ENCODE assay signal across 11 cellular contexts in the genomic region with DNA sequence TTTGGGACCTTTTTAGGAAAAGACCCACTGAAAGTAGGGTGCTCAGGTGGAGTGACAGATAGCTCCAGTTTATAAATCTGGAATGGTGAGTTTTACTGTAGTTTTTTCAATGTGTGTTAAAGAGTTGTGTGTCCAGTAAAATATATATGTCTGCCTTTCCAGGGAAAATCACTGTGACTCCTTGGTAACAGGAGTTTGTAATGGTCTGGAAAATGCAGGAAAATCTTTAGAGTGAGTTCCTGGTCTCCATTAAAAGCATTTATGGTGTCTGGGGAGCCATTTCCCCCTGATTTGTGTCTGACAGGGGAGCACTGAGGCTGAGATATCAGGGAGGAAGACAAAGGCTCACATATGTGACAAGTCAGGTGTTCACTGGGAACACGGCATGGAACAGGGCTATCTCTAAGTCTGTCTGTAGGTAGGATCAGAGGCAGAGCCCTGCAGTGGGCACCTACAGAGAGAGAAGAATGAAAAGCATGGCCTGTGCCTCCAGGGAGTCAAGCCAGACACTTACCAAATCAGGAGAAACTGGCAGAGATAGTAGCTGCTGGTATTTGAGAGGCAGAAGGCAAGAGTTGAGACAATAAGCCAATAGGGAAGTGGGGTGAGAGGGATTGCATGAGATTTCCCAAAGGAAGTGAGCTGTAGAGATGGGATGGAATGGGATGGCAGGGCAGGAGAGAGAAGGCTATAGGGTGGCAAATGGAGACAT.
A peak's percentile ranks its signal among the peaks of the same experiment; 100 is the strongest.
DNase-seq lines count a peak whose midpoint lies in the region; ATAC-seq and TF ChIP-seq lines count a peak whose summit lies in the region.
"Had no signal": no experiment of that assay in that cellular context is flagged by ENCODE, and none has a peak within 500 bp of the region (broad histone marks: within the 10 kb centered on the region; RNA-seq: fewer than 3 reads in every experiment).

No MANE protein-coding gene starts in this region.

- H2BK120ac ChIP-seq in mesendoderm (ENCODE audit: low read depth, low read length) = no peak overlapping the region

- H3K4me2 ChIP-seq in mesendoderm (ENCODE audit: low read length) = no peak overlapping the region
- H3K4me2 ChIP-seq: KMS-11 had no signal

- no CpG with 5 or more reads among the region's 1 CpG for WGBS in mesendoderm (ENCODE audit: extremely low coverage, insufficient coverage, low lambda C conversion rate)

- no peaks in the 10 kb centered on the region for H3K79me2 ChIP-seq in mesendoderm (ENCODE audit: control insufficient read depth, insufficient read depth, low read length)

- H4K8ac ChIP-seq in mesendoderm (ENCODE audit: low read depth, low read length) = no peak overlapping the region

- no peak for TF ChIP-seq CTCF in right atrium auricular region (IDR thresholded peaks at IDR 0.05)

- in situ Hi-C loops in KBM-7 (cut with MboI; ENCODE audit: low pct_unique_long_range_greater_than_20kb, low sequenced_read_pairs) = no loop called here

- H2BK15ac ChIP-seq in mesendoderm (replicated peaks; ENCODE audit: low read depth) = no peak overlapping the region

- H3K4me3 ChIP-seq in right atrium auricular region = no peak overlapping the region
- no peak overlapping the region for H3K4me3 ChIP-seq in mesendoderm (ENCODE audit: low read length)

- no peak overlapping the region for H3K9ac ChIP-seq in mesendoderm (ENCODE audit: low read length)
- H3K9ac ChIP-seq: KMS-11 had no signal

- no peaks in the 10 kb centered on the region for H3K27me3 ChIP-seq in right atrium auricular region
- no peaks in the 10 kb centered on the region for H3K27me3 ChIP-seq in mesendoderm (ENCODE audit: insufficient read depth, low read length, poor library complexity)

- DNase-seq in left ventricle myocardium superior (no peak), right atrium auricular region (ENCODE audit: low spot score) (no peak), NCI-H69 (lab: John Stamatoyannopoulos, UW) (peak; percentile 98), mesendoderm (peak; percentile 47), KBM-7 (no peak), NCI-H1436 treated with DMSO at 0.1 percent for 48 hours (lab: John Stamatoyannopoulos, UW) (no peak)
- DNase-seq: AML-193, NCI-H1048, NCI-H187 had no signal

- H3K27ac ChIP-seq in right atrium auricular region = no peak overlapping the region
- H3K27ac ChIP-seq in mesendoderm (ENCODE audit: low read depth, low read length) = no peak overlapping the region
- H3K27ac ChIP-seq: KMS-11 had no signal

- peaks cover 0 to 58% of the 10 kb centered on the region in 2 donors for H3K4me1 ChIP-seq in right atrium auricular region
- H3K4me1 ChIP-seq in mesendoderm (ENCODE audit: control insufficient read depth, low read depth, low read length) = peaks cover 18% of the 10 kb centered on the region

- H3K23ac ChIP-seq in mesendoderm (ENCODE audit: low read length) = no peak overlapping the region

- H3K9me3 ChIP-seq in right atrium auricular region = no peaks in the 10 kb centered on the region

- ATAC-seq in left ventricle myocardium superior (peak; percentile 19), GM18867 (IDR thresholded peaks at IDR 0.05; ENCODE audit: unreplicated experiment) (no peak)

- H4K5ac ChIP-seq in mesendoderm (ENCODE audit: low read length) = no peak overlapping the region

- H3K56ac ChIP-seq in mesendoderm (ENCODE audit: low read length) = no peak overlapping the region

- no peaks in the 10 kb centered on the region for H3K79me1 ChIP-seq in mesendoderm (ENCODE audit: low read length)

- intact Hi-C loops in left ventricle myocardium superior (cut with micrococcal nuclease) = loop anchor here (10.0 kb wide), 1 partner anchor 58 kb away; no protein-coding TSS in a partner anchor

- H3K36me3 ChIP-seq in right atrium auricular region (no peaks in the 10 kb centered on the region), mesendoderm (ENCODE audit: control insufficient read depth, insufficient read depth, low read length) (no peaks in the 10 kb centered on the region)

- no peak overlapping the region for H2AK5ac ChIP-seq in mesendoderm (ENCODE audit: low read length)

- no peak overlapping the region for H2BK5ac ChIP-seq in mesendoderm (ENCODE audit: low read length)

- no peak overlapping the region for H3K18ac ChIP-seq in mesendoderm (ENCODE audit: low read length)

- no peak overlapping the region for H3K4ac ChIP-seq in mesendoderm (ENCODE audit: low read depth, low read length)

Comparison
In these comparisons a context has a peak if more than half of its experiments do, and no peak if none do; other contexts are left out.
1. DNase-seq: peak in NCI-H69 (single experiment) and mesendoderm (single experiment); none in left ventricle myocardium superior (single experiment), right atrium auricular region (single experiment), KBM-7 (single experiment) and NCI-H1436 treated with DMSO at 0.1 percent for 48 hours (single experiment).